In the genomic region with DNA sequence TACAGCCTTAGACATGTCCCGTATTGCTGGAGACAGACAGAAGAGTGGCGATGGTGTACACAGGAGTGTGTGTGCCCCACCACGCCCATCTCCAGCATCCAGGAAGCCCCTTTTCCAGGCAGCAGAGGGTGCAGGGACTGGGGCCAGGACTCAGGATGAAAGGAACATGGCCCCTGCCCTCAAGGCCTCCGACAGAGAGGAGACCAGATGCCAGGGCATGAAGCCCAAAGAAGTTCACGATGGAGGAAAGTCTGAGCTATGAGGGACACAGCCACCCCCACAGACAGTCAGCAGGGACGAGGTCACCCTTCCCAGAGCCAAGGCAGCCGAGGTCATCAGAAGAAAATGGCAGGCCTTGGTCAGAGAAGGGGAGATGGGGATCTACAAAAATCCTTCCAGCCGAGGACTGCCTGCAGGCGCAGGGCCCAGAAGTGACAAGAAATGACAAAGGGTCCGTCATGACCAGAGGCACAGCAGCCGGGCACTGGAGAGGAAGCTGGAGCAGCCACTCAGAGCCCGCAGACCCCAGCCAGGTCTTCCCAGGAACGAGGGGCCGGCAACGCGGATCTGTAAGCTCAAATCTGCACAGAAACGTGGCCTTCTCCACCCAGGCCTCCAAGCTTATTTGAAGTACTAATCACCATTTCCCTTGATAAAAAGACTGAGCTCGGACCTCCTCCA, we compare ENCODE assay signal across 1 cellular context.
TF ChIP-seq lines count a peak whose summit lies in the region.

No MANE protein-coding gene starts in this region.

TF ChIP-seq in H1, 55 proteins besides CTCF, POLR2A, EP300 and RAD21 (continued from another document):
- TF ChIP-seq SP1 (IDR thresholded peaks at IDR 0.05; ENCODE audit: low read depth, low read length) (no peak), CBX8 (IDR thresholded peaks at IDR 0.05; ENCODE audit: borderline replicate concordance, low read depth, low read length) (no peak), CHD1 (IDR thresholded peaks at IDR 0.05; ENCODE audit: low read depth, low read length) (no peak), TEAD4 (IDR thresholded peaks at IDR 0.05; ENCODE audit: low read depth, low read length) (no peak)
